Comparison of ENCODE assay signal across 4 cellular contexts in genomic region chr2:168290391-168290790, GRCh38.
"Had no signal": no experiment of that assay in that cellular context is flagged by ENCODE, and none has a peak within 500 bp of the region (broad histone marks: within the 10 kb centered on the region; RNA-seq: fewer than 3 reads in every experiment).

No MANE protein-coding gene starts in this region.

- ATAC-seq: GM23338 had no signal

- DNase-seq: H9, HCEC 1CT had no signal

- H3K4me1 Mint-ChIP-seq: GM23338, H9, IgD-negative memory B cell had no signal

- H3K27ac Mint-ChIP-seq: GM23338, H9, IgD-negative memory B cell had no signal

- H3K27me3 Mint-ChIP-seq: IgD-negative memory B cell had no signal

- H3K4me3 ChIP-seq: GM23338 had no signal

- H2AFZ ChIP-seq: GM23338 had no signal

- H3K9me3 Mint-ChIP-seq: GM23338, H9 had no signal

- H3K4me2 ChIP-seq: GM23338 had no signal

- H3K4me3 Mint-ChIP-seq: GM23338, H9, IgD-negative memory B cell had no signal
